In genomic region chr12:53482626-53483165, GRCh38 we compare ENCODE assay signal across 2 cellular contexts.
A peak's percentile ranks its signal among the peaks of the same experiment; 100 is the strongest.
TF ChIP-seq lines count a peak whose summit lies in the region.

No MANE protein-coding gene starts in this region.

TF ChIP-seq in HCT116, 20 proteins besides CTCF, POLR2A, EP300 and RAD21:
- TF ChIP-seq FOSL1 (IDR thresholded peaks at IDR 0.05; ENCODE audit: low read depth) = no peak

TF ChIP-seq in H1, 55 proteins besides CTCF, POLR2A, EP300 and RAD21:
- TF ChIP-seq BRCA1 (IDR thresholded peaks at IDR 0.05; ENCODE audit: low read depth, low read length) = no peak
- TF ChIP-seq GABPA (IDR thresholded peaks at IDR 0.05; ENCODE audit: borderline replicate concordance, insufficient read depth, low read length) = no peak
- TF ChIP-seq SP2 (IDR thresholded peaks at IDR 0.05; ENCODE audit: low read length) = no peak
- peak; percentile 73; the same call in 1 of the 2 replicates for TF ChIP-seq POLR2AphosphoS5 (IDR thresholded peaks at IDR 0.05; ENCODE audit: low read depth, low read length)
